In genomic region chr3:171132873-171133272, GRCh38 we compare ENCODE assay signal across 18 cellular contexts.
DNase-seq lines count a peak whose midpoint lies in the region; ATAC-seq and TF ChIP-seq lines count a peak whose summit lies in the region.
"Had no signal": no experiment of that assay in that cellular context is flagged by ENCODE, and none has a peak within 500 bp of the region (broad histone marks: within the 10 kb centered on the region; RNA-seq: fewer than 3 reads in every experiment).

No MANE protein-coding gene starts in this region.

- intact Hi-C loops in esophagus squamous epithelium (cut with DNase I): no loop called here

- H3K4me3 Mint-ChIP-seq in HFFc6 (peak overlapping the region; percentile 17), GM23338 (no peak overlapping the region)
- H3K4me3 Mint-ChIP-seq: activated T-cell treated with anti-CD3 and anti-CD28 coated beads, Interleukin-2, amount 50 U/mL, for 72 hours; immature natural killer cell; stimulated activated naive CD8-positive, alpha-beta T cell treated with anti-CD3 and anti-CD28 coated beads, Interleukin-15, amount 100 ng/mL, for 72 hours had no signal

- peak; percentile 76 for DNase-seq in AG04449 (ENCODE audit: low read depth, low spot score)
- DNase-seq in HFFc6: peak; percentile 86
- peak; percentile 65 for DNase-seq in adipocyte (ENCODE audit: low read depth)
- DNase-seq in foreskin fibroblast: peak; percentile 89 to 94
- DNase-seq in GM23338 (ENCODE audit: low spot score): no peak
- no peak for DNase-seq in SHP77 treated with DMSO at 0.1 percent for 48 hours (lab: John Stamatoyannopoulos, UW)
- DNase-seq in esophagus squamous epithelium (lab: John Stamatoyannopoulos, UW): no peak
- DNase-seq: activated CD4-positive, alpha-beta T cell treated with anti-CD3 and anti-CD28 coated beads, Interleukin-2, amount 50 U/mL, for 48 hours; activated T-cell treated with anti-CD3 and anti-CD28 coated beads, Interleukin-2, amount 50 U/mL, for 72 hours; aorta; immature natural killer cell; NCI-H187; NCI-H748 treated with DMSO at 0.1 percent for 48 hours; nucleus accumbens; SIG-M5; stimulated activated naive CD8-positive, alpha-beta T cell treated with anti-CD3 and anti-CD28 coated beads, Interleukin-15, amount 100 ng/mL, for 72 hours had no signal

- H3K4me1 Mint-ChIP-seq in HFFc6 (ENCODE audit: low read depth) (peaks cover 67% of the 10 kb centered on the region), GM23338 (peaks cover 5% of the 10 kb centered on the region)
- H3K4me1 Mint-ChIP-seq: stimulated activated naive CD8-positive, alpha-beta T cell treated with anti-CD3 and anti-CD28 coated beads, Interleukin-15, amount 100 ng/mL, for 72 hours had no signal

- H3K4me2 ChIP-seq in GM23338: no peak overlapping the region

- no peaks in the 10 kb centered on the region for H4K20me1 ChIP-seq in GM23338 (replicated peaks; ENCODE audit: insufficient read depth)

- H3K36me3 ChIP-seq in adipocyte (ENCODE audit: control insufficient read depth, insufficient read depth, low read length, severe bottlenecking) (no peaks in the 10 kb centered on the region), GM23338 (ENCODE audit: insufficient read depth) (no peaks in the 10 kb centered on the region), esophagus squamous epithelium (peaks cover 0 to under 1% (median 0%) of the 10 kb centered on the region in 3 donors)

- no peaks in the 10 kb centered on the region for H3K27me3 Mint-ChIP-seq in HFFc6 (ENCODE audit: insufficient read depth)
- H3K27me3 Mint-ChIP-seq in GM23338 (ENCODE audit: insufficient read depth, low read depth, poor library complexity): peaks cover 2% of the 10 kb centered on the region
- H3K27me3 Mint-ChIP-seq: stimulated activated naive CD8-positive, alpha-beta T cell treated with anti-CD3 and anti-CD28 coated beads, Interleukin-15, amount 100 ng/mL, for 72 hours had no signal

- no peak overlapping the region for H3K9ac ChIP-seq in adipocyte (ENCODE audit: low read length)

- peak overlapping the region; percentile 58 for H3K27ac Mint-ChIP-seq in HFFc6
- no peak overlapping the region for H3K27ac Mint-ChIP-seq in GM23338
- H3K27ac Mint-ChIP-seq: activated T-cell treated with anti-CD3 and anti-CD28 coated beads, Interleukin-2, amount 50 U/mL, for 72 hours had no signal

- TF ChIP-seq CTCF in AG04449 (IDR thresholded peaks at IDR 0.05; ENCODE audit: insufficient read depth, low read length, missing control alignments): no peak
- no peak for TF ChIP-seq CTCF in HFFc6 (IDR thresholded peaks at IDR 0.05)
- no peak for TF ChIP-seq CTCF in foreskin fibroblast (IDR thresholded peaks at IDR 0.05; ENCODE audit: low read depth, low read length)
- no peak for TF ChIP-seq CTCF in GM23338 (conservative IDR thresholded peaks at IDR 0.05; ENCODE audit: low read depth in 2 of 2)
- no peak for TF ChIP-seq CTCF in esophagus squamous epithelium (IDR thresholded peaks at IDR 0.05)

- CTCF ChIA-PET in AG04449 (lab: Yijun Ruan, JAX): no interaction called here

- POLR2A ChIA-PET in AG04449 (lab: Yijun Ruan, JAX): no interaction called here

- no peak for ATAC-seq in GM23338
- ATAC-seq in GM18861 (IDR thresholded peaks at IDR 0.05; ENCODE audit: unreplicated experiment): no peak
- ATAC-seq: activated T-cell treated with anti-CD3 and anti-CD28 coated beads, Interleukin-2, amount 50 U/mL, for 72 hours; stimulated activated naive CD8-positive, alpha-beta T cell treated with anti-CD3 and anti-CD28 coated beads, Interleukin-15, amount 100 ng/mL, for 72 hours had no signal

- H3K9me3 Mint-ChIP-seq in HFFc6 (no peaks in the 10 kb centered on the region), GM23338 (no peaks in the 10 kb centered on the region)
- H3K9me3 Mint-ChIP-seq: activated T-cell treated with anti-CD3 and anti-CD28 coated beads, Interleukin-2, amount 50 U/mL, for 72 hours; immature natural killer cell; stimulated activated naive CD8-positive, alpha-beta T cell treated with anti-CD3 and anti-CD28 coated beads, Interleukin-15, amount 100 ng/mL, for 72 hours had no signal

- no peaks in the 10 kb centered on the region for H3K9me3 ChIP-seq in adipocyte (ENCODE audit: control insufficient read depth, low read length)
- H3K9me3 ChIP-seq in esophagus squamous epithelium: no peaks in the 10 kb centered on the region

- WGBS in esophagus squamous epithelium, 2 donors: 78 to 87% methylated on average over 4 of the region's 4 CpGs

- H3K27me3 ChIP-seq in adipocyte (replicated peaks; ENCODE audit: control insufficient read depth, insufficient read depth, low read length): no peaks in the 10 kb centered on the region
- no peaks in the 10 kb centered on the region for H3K27me3 ChIP-seq in GM23338 (ENCODE audit: insufficient read depth)
- no peaks in the 10 kb centered on the region for H3K27me3 ChIP-seq in esophagus squamous epithelium

- H2AFZ ChIP-seq in GM23338: no peak overlapping the region

- no peak overlapping the region for H3K27ac ChIP-seq in GM23338 (ENCODE audit: low read depth)
- no peak overlapping the region for H3K27ac ChIP-seq in esophagus squamous epithelium
- H3K27ac ChIP-seq: HL-60 had no signal

- no peaks in the 10 kb centered on the region for H3F3A ChIP-seq in GM23338 (replicated peaks; ENCODE audit: low read depth)

- H3K79me2 ChIP-seq in GM23338 (replicated peaks; ENCODE audit: insufficient read depth): no peaks in the 10 kb centered on the region

- H3K9me2 ChIP-seq in GM23338 (ENCODE audit: insufficient read depth): no peaks in the 10 kb centered on the region

- H3K36me3 Mint-ChIP-seq in HFFc6 (ENCODE audit: low read depth) (peaks cover 30% of the 10 kb centered on the region), GM23338 (ENCODE audit: low read depth) (peaks cover 19% of the 10 kb centered on the region)

- H3K4me1 ChIP-seq in adipocyte (ENCODE audit: control insufficient read depth, insufficient read depth, low read length): peaks cover 11% of the 10 kb centered on the region
- H3K4me1 ChIP-seq in GM23338 (ENCODE audit: insufficient read depth): no peaks in the 10 kb centered on the region
- no peaks in the 10 kb centered on the region for H3K4me1 ChIP-seq in esophagus squamous epithelium

- TF ChIP-seq POLR2A in esophagus squamous epithelium (IDR thresholded peaks at IDR 0.05): no peak

- no peak overlapping the region for H3K4me3 ChIP-seq in AG04449 (ENCODE audit: low read depth, low read length)
- no peak overlapping the region for H3K4me3 ChIP-seq in adipocyte (ENCODE audit: low read length)
- no peak overlapping the region for H3K4me3 ChIP-seq in foreskin fibroblast (ENCODE audit: low read depth in 1 of 2, low read length in 2 of 2)
- H3K4me3 ChIP-seq in GM23338: no peak overlapping the region
- H3K4me3 ChIP-seq in esophagus squamous epithelium: no peak overlapping the region

TF ChIP-seq in GM23338, 12 proteins besides CTCF, POLR2A, EP300 and RAD21 (continues in another document):
- no peak for TF ChIP-seq CREB1 (CRISPR knock-in tag; IDR thresholded peaks at IDR 0.05; ENCODE audit: low read depth)
- TF ChIP-seq REST (IDR thresholded peaks at IDR 0.05; ENCODE audit: unreplicated experiment): no peak
- no peak for TF ChIP-seq STAT1 (IDR thresholded peaks at IDR 0.05; ENCODE audit: unreplicated experiment)
- no peak for TF ChIP-seq ETS1 (IDR thresholded peaks at IDR 0.05)
- TF ChIP-seq POLR2AphosphoS5 (IDR thresholded peaks at IDR 0.05; ENCODE audit: low read depth): no peak
- no peak for TF ChIP-seq ZNF114 (CRISPR knock-in tag; IDR thresholded peaks at IDR 0.05)
- TF ChIP-seq JUNB (IDR thresholded peaks at IDR 0.05; ENCODE audit: unreplicated experiment): no peak
- TF ChIP-seq NANOG (IDR thresholded peaks at IDR 0.05; ENCODE audit: borderline replicate concordance): no peak
- no peak for TF ChIP-seq EZH2 (IDR thresholded peaks at IDR 0.05; ENCODE audit: low read depth, unreplicated experiment)

Comparison
In these comparisons a context has a peak if more than half of its experiments do, and no peak if none do; other contexts are left out.
1. DNase-seq: peak in AG04449 (single experiment), HFFc6 (single experiment), adipocyte (single experiment) and foreskin fibroblast (2 of 2); none in GM23338 (single experiment), SHP77 treated with DMSO at 0.1 percent for 48 hours (single experiment) and esophagus squamous epithelium (single experiment).